1 cellular context compared by ENCODE assay signal in genomic region chr6:110703906-110704594, GRCh38.
TF ChIP-seq lines count a peak whose summit lies in the region.

No MANE protein-coding gene starts in this region.

TF ChIP-seq in HepG2, 621 proteins besides CTCF, POLR2A, EP300 and RAD21 (continued from another document and continues in another):
- TF ChIP-seq BCL3 (CRISPR knock-in tag; IDR thresholded peaks at IDR 0.05) (no peak), CCAR2 (optimal IDR thresholded peaks at IDR 0.05; ENCODE audit: low read depth, low read length) (no peak), ZNF383 (CRISPR knock-in tag; IDR thresholded peaks at IDR 0.05; ENCODE audit: borderline replicate concordance) (no peak), SAP130 (CRISPR knock-in tag; IDR thresholded peaks at IDR 0.05; ENCODE audit: low read depth) (peak; percentile 82), PRDM10 (CRISPR knock-in tag; IDR thresholded peaks at IDR 0.05; ENCODE audit: low read depth) (no peak; the same call in 1 of the 2 replicates), HOMEZ (CRISPR knock-in tag; IDR thresholded peaks at IDR 0.05; ENCODE audit: low read depth) (peak; percentile 84; the same call in 1 of the 2 replicates), SKIL (CRISPR knock-in tag; IDR thresholded peaks at IDR 0.05; ENCODE audit: borderline replicate concordance) (peak; percentile 69; the same call in 1 of the 2 replicates), MED1 (CRISPR knock-in tag; IDR thresholded peaks at IDR 0.05) (peak; percentile 92), EZH2 (conservative IDR thresholded peaks at IDR 0.05; ENCODE audit: low read depth, low read length) (no peak), RERE (CRISPR knock-in tag; IDR thresholded peaks at IDR 0.05; ENCODE audit: low read depth) (peak; percentile 98), ZNF292 (CRISPR knock-in tag; IDR thresholded peaks at IDR 0.05; ENCODE audit: borderline replicate concordance, low read depth) (no peak), KDM3A (CRISPR knock-in tag; IDR thresholded peaks at IDR 0.05; ENCODE audit: low read depth) (no peak), ZNF234 (CRISPR knock-in tag; conservative IDR thresholded peaks at IDR 0.05) (no peak), TEAD3 (CRISPR knock-in tag; optimal IDR thresholded peaks at IDR 0.05; ENCODE audit: borderline replicate concordance) (peak; percentile 86), ZNF839 (CRISPR knock-in tag; IDR thresholded peaks at IDR 0.05; ENCODE audit: borderline replicate concordance) (no peak), MBNL3 (CRISPR knock-in tag; conservative IDR thresholded peaks at IDR 0.05) (no peak), PAXIP1 (CRISPR knock-in tag; conservative IDR thresholded peaks at IDR 0.05) (peak; percentile 93), ZNF691 (CRISPR knock-in tag; IDR thresholded peaks at IDR 0.05; ENCODE audit: borderline replicate concordance, low read depth) (no peak), MAFF (IDR thresholded peaks at IDR 0.05; ENCODE audit: low read depth, low read length) (no peak), ZNF564 (CRISPR knock-in tag; IDR thresholded peaks at IDR 0.05) (no peak), NR2F1 (CRISPR knock-in tag; IDR thresholded peaks at IDR 0.05) (peak; percentile 42 to 72; a peak in 3 of 4 replicates), YEATS2 (CRISPR knock-in tag; IDR thresholded peaks at IDR 0.05; ENCODE audit: borderline replicate concordance) (no peak), ZNF24 (IDR thresholded peaks at IDR 0.05) (peak; percentile 64; the same call in 1 of the 2 replicates), KMT2A (CRISPR knock-in tag; IDR thresholded peaks at IDR 0.05) (no peak), ZNF350 (CRISPR knock-in tag; IDR thresholded peaks at IDR 0.05; ENCODE audit: borderline replicate concordance, low read depth) (no peak), TFE3 (CRISPR knock-in tag; IDR thresholded peaks at IDR 0.05) (peak; percentile 46; the same call in 1 of the 2 replicates)
